In the genomic region with DNA sequence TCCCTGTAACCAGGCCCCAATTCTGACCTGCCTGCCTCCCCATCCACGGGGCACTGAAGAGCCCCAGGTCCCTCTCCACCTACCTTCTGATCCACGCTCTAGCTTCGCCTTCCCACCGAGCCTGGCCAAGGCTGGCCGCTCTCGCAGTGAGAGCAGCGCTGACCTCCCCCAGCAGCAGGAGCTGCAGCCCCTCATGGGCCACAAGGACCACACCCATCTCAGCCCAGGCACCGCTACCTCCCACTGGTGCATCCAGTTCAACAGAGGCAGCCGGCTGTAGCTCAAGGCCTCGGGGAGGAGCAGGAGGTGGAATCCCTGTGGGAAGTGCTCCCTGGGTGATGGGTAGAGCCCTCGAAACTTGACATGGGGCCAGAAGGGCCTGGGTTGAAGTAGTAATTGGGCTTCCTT, we compare ENCODE assay signal across 25 cellular contexts. TPM values are rescaled to one million over a fixed set of nuclear protein-coding genes. Genes with fewer than 3 reads are reported as not detected.
"Had no signal": no experiment of that assay in that cellular context is flagged by ENCODE, and none has a peak within 500 bp of the region (broad histone marks: within the 10 kb centered on the region; RNA-seq: fewer than 3 reads in every experiment).

No MANE protein-coding gene starts in this region.

- H3K9me3 ChIP-seq: adrenal gland, ascending aorta, esophagus muscularis mucosa, gastroesophageal sphincter, prostate gland, stomach, suprapubic skin, tibial nerve, uterus had no signal

- H3K27me3 ChIP-seq: adrenal gland, ascending aorta, brain microvascular endothelial cell, suprapubic skin, tibial nerve, uterus had no signal

- FAIRE-seq: colon had no signal

- H3K27ac Mint-ChIP-seq: activated CD4-positive, alpha-beta T cell treated with anti-CD3 and anti-CD28 coated beads, Interleukin-2, amount 10 ng/mL, durations not matched to agents 7 days and 5 days; activated CD8-positive, alpha-beta T cell treated with anti-CD3 and anti-CD28 coated beads, Interleukin-2, amount 10 ng/mL, durations not matched to agents 7 days and 5 days; activated naive CD4-positive, alpha-beta T cell treated with anti-CD3 and anti-CD28 coated beads, Interleukin-2, amount 50 U/mL, for 72 hours; activated T-helper 1 cell treated with anti-CD3 and anti-CD28 coated beads, Interleukin-12 subunit alpha, Interleukin-12 subunit beta, Interleukin-2, Interleukin-4 antibody, amounts not matched to agents 30 ng/mL and 10 ng/mL and 1 ng/mL, durations not matched to agents 14 hours and 24 hours and 36 hours had no signal

- H3K27ac ChIP-seq: adrenal gland, ascending aorta, brain microvascular endothelial cell, esophagus muscularis mucosa, gastroesophageal sphincter, prostate gland, stomach, suprapubic skin, tibial nerve, uterus, VCaP had no signal

- H3K9me3 Mint-ChIP-seq: activated CD4-positive, alpha-beta T cell treated with anti-CD3 and anti-CD28 coated beads, Interleukin-2, amount 10 ng/mL, durations not matched to agents 7 days and 5 days; activated naive CD4-positive, alpha-beta T cell treated with anti-CD3 and anti-CD28 coated beads, Interleukin-2, amount 50 U/mL, for 72 hours; activated T-helper 1 cell treated with anti-CD3 and anti-CD28 coated beads, Interleukin-12 subunit alpha, Interleukin-12 subunit beta, Interleukin-2, Interleukin-4 antibody, amounts not matched to agents 30 ng/mL and 10 ng/mL and 1 ng/mL, durations not matched to agents 14 hours and 24 hours and 36 hours; neural crest cell had no signal

- H3K4me3 Mint-ChIP-seq: activated CD4-positive, alpha-beta T cell treated with anti-CD3 and anti-CD28 coated beads, Interleukin-2, amount 10 ng/mL, durations not matched to agents 7 days and 5 days; activated CD8-positive, alpha-beta T cell treated with anti-CD3 and anti-CD28 coated beads, Interleukin-2, amount 10 ng/mL, durations not matched to agents 7 days and 5 days; activated T-helper 1 cell treated with anti-CD3 and anti-CD28 coated beads, Interleukin-12 subunit alpha, Interleukin-12 subunit beta, Interleukin-2, Interleukin-4 antibody, amounts not matched to agents 30 ng/mL and 10 ng/mL and 1 ng/mL, durations not matched to agents 14 hours and 24 hours and 36 hours; neural crest cell had no signal

- H3K27me3 Mint-ChIP-seq: activated CD4-positive, alpha-beta T cell treated with anti-CD3 and anti-CD28 coated beads, Interleukin-2, amount 10 ng/mL, durations not matched to agents 7 days and 5 days had no signal

- H3K4me3 ChIP-seq: adrenal gland, ascending aorta, esophagus muscularis mucosa, gastroesophageal sphincter, prostate gland, stomach, suprapubic skin, tibial nerve, uterus had no signal

- H3K4me1 Mint-ChIP-seq: neural crest cell had no signal

- H3K36me3 ChIP-seq: adrenal gland, ascending aorta, brain microvascular endothelial cell, gastroesophageal sphincter, prostate gland, uterus had no signal

- ATAC-seq: activated CD4-positive, CD25-positive, alpha-beta regulatory T cell treated with anti-CD3 and anti-CD28 coated beads, Interleukin-2, amount 50 U/mL, for 24 hours; activated CD8-positive, alpha-beta T cell treated with anti-CD3 and anti-CD28 coated beads, Interleukin-2, amount 10 ng/mL, durations not matched to agents 7 days and 5 days; activated naive CD4-positive, alpha-beta T cell treated with anti-CD3 and anti-CD28 coated beads, Interleukin-2, amount 50 U/mL, for 72 hours; gastroesophageal sphincter had no signal

- DNase-seq: activated CD4-positive, alpha-beta T cell treated with anti-CD3 and anti-CD28 coated beads, Interleukin-2, amount 10 ng/mL, durations not matched to agents 7 days and 5 days; activated CD8-positive, alpha-beta T cell treated with anti-CD3 and anti-CD28 coated beads, Interleukin-2, amount 10 ng/mL, durations not matched to agents 7 days and 5 days; activated gamma-delta T cell; brain microvascular endothelial cell; caudate nucleus; head of caudate nucleus; hypothalamus; stimulated activated CD4-positive, alpha-beta T cell treated with anti-CD3 and anti-CD28 coated beads, Interleukin-1b, Interleukin-23, amount 100 ng/mL, for 48 hours; stomach; uterus had no signal

- H3K4me1 ChIP-seq: adrenal gland, ascending aorta, esophagus muscularis mucosa, gastroesophageal sphincter, prostate gland, suprapubic skin, uterus had no signal

RNA-seq across cellular contexts. Expression of a gene that starts 55.6 kb away (rescaled TPM):
- total RNA-seq: activated CD4-positive, alpha-beta T cell treated with anti-CD3 and anti-CD28 coated beads, Interleukin-2, amount 10 ng/mL, durations not matched to agents 7 days and 5 days; ascending aorta; esophagus muscularis mucosa; osteocyte had no signal
- polyA plus RNA-seq: liver had no signal
